12 cellular contexts compared by ENCODE assay signal in the genomic region with DNA sequence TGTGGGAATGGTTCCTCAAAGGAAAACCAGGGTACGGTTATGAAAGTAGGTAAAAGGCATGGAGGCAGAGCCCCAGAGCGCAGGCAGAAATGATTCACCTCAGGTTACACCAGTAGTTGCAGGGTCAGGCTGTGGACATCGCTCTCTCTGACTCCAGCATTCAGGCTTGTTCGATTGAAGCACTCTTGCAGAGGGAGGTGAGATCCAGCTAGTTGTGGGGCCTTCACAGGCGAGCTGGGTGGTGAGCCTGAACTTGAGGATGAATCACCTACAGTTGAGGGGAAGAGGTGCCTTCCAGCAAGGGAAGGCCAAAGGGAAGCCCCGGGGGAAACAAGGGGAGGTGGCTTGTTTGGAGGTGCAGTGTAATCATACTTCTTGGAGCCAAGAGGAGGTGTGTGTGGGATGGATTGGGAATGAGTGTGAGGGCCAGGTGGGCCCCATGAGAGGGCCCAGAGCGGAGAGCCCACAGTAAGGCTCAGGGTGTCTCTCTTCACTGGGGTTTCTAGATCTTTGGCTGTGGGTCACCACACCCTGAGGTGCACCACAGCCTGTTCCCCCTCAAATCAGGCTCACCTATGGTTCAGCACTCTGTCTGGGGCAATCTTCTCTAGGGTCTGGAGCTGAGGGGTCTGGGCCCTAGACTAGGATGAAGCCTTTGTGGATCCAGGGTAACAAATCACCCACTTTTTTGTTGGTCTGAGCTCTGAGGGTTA. TPM values are rescaled to one million over a fixed set of nuclear protein-coding genes. Genes with fewer than 3 reads are reported as not detected.
DNase-seq lines count a peak whose midpoint lies in the region; ATAC-seq, FAIRE-seq and TF ChIP-seq lines count a peak whose summit lies in the region.
"Had no signal": no experiment of that assay in that cellular context is flagged by ENCODE, and none has a peak within 500 bp of the region (broad histone marks: within the 10 kb centered on the region; RNA-seq: fewer than 3 reads in every experiment).

No MANE protein-coding gene starts in this region.

- no peak for DNase-seq in left ventricle myocardium inferior
- no peak for DNase-seq in heart right ventricle
- no peak for DNase-seq in ascending aorta (ENCODE audit: low spot score in 2 of 2)
- no peak for DNase-seq in mesenchymal stem cell
- DNase-seq in vagina (ENCODE audit: extremely low spot score in 2 of 2) = no peak
- DNase-seq in urothelium cell line (ENCODE audit: low spot score) = no peak
- no peak for DNase-seq in NCI-H82 (lab: John Stamatoyannopoulos, UW)
- DNase-seq: BE2C; hippocampal formation; NCI-H2227 treated with DMSO at 0.1 percent for 48 hours; stimulated activated CD4-positive, alpha-beta T cell treated with anti-CD3 and anti-CD28 coated beads, Interleukin-2, amount 100 ng/mL, for 24 hours had no signal

- no peak for FAIRE-seq in urothelium cell line (lab: Jason Lieb, UNC)

- no peak overlapping the region for H2AFZ ChIP-seq in mesenchymal stem cell (ENCODE audit: low read depth, low read length)

- no peak overlapping the region for H2BK15ac ChIP-seq in mesenchymal stem cell (ENCODE audit: low read depth, poor library complexity, severe bottlenecking)

- TF ChIP-seq CTCF in left ventricle myocardium inferior (IDR thresholded peaks at IDR 0.05; ENCODE audit: borderline replicate concordance) = no peak
- no peak for TF ChIP-seq CTCF in heart right ventricle (IDR thresholded peaks at IDR 0.05)
- TF ChIP-seq CTCF in ascending aorta (IDR thresholded peaks at IDR 0.05) = no peak
- TF ChIP-seq CTCF in vagina (IDR thresholded peaks at IDR 0.05) = no peak

- peaks cover 17% of the 10 kb centered on the region for H3K4me1 ChIP-seq in left ventricle myocardium inferior
- H3K4me1 ChIP-seq in heart right ventricle = peaks cover 5 to 33% (median 17%) of the 10 kb centered on the region in 9 donors
- H3K4me1 ChIP-seq in ascending aorta = peaks cover 14 to 43% of the 10 kb centered on the region in 2 donors
- peaks cover 29% of the 10 kb centered on the region for H3K4me1 ChIP-seq in mesenchymal stem cell (ENCODE audit: control insufficient read depth, insufficient read depth, low read depth, low read length)
- H3K4me1 ChIP-seq in vagina = peaks cover 63% of the 10 kb centered on the region
- H3K4me1 ChIP-seq: BE2C had no signal

- no peak overlapping the region for H3K4ac ChIP-seq in mesenchymal stem cell (ENCODE audit: low read depth in 1 of 2, low read length in 2 of 2)

- H3K79me1 ChIP-seq in mesenchymal stem cell (replicated peaks; ENCODE audit: low read length, poor library complexity, severe bottlenecking) = peaks cover 40% of the 10 kb centered on the region

- H2BK5ac ChIP-seq in mesenchymal stem cell (ENCODE audit: low read depth, low read length, poor library complexity, severe bottlenecking) = no peak overlapping the region

- no peak overlapping the region for H4K8ac ChIP-seq in mesenchymal stem cell (ENCODE audit: low read length)

- H3K27me3 ChIP-seq in left ventricle myocardium inferior (ENCODE audit: low read depth) (no peaks in the 10 kb centered on the region), heart right ventricle (no peaks in the 10 kb centered on the region), ascending aorta (no peaks in the 10 kb centered on the region), mesenchymal stem cell (ENCODE audit: control insufficient read depth in 1 of 2, insufficient read depth in 1 of 2, low read length in 2 of 2) (no peaks in the 10 kb centered on the region), vagina (no peaks in the 10 kb centered on the region)
- H3K27me3 ChIP-seq: BE2C had no signal

- no peak overlapping the region for H2BK120ac ChIP-seq in mesenchymal stem cell (ENCODE audit: low read depth, low read length)

- ATAC-seq in heart right ventricle (no peak), HG03280 (IDR thresholded peaks at IDR 0.05; ENCODE audit: unreplicated experiment) (no peak)

- no peak for TF ChIP-seq POLR2A in vagina (IDR thresholded peaks at IDR 0.05)

- no peak overlapping the region for H2BK12ac ChIP-seq in mesenchymal stem cell (ENCODE audit: low read length in 2 of 2)

- H3K27ac ChIP-seq in left ventricle myocardium inferior (replicated peaks) (peak overlapping the region; percentile 36), heart right ventricle (peak overlapping the region in 2 of 10 donors; percentile 8 to 29), ascending aorta (peak overlapping the region; percentile 60 to 90), mesenchymal stem cell (ENCODE audit: low read length, poor library complexity, severe bottlenecking) (no peak overlapping the region), vagina (peak overlapping the region; percentile 59)

- intact Hi-C loops in left ventricle myocardium inferior (cut with micrococcal nuclease) (no loop called here), heart right ventricle (cut with DNase I) (no loop called here), ascending aorta (cut with DNase I) (loop anchor here (2.0 kb wide), 1 partner anchor 21 kb away; no protein-coding TSS in a partner anchor), vagina (cut with DNase I) (no loop called here)

- H3K4me3 ChIP-seq in left ventricle myocardium inferior (no peak overlapping the region), heart right ventricle (no peak overlapping the region), ascending aorta (no peak overlapping the region), mesenchymal stem cell (ENCODE audit: insufficient read depth in 1 of 2, low read depth in 1 of 2, low read length in 2 of 2) (no peak overlapping the region), vagina (no peak overlapping the region)

- H3K36me3 ChIP-seq in left ventricle myocardium inferior = peaks cover 8% of the 10 kb centered on the region
- peaks cover 0 to 30% (median 0%) of the 10 kb centered on the region in 9 donors for H3K36me3 ChIP-seq in heart right ventricle
- H3K36me3 ChIP-seq in ascending aorta = peaks cover 5 to 26% of the 10 kb centered on the region in 2 donors
- H3K36me3 ChIP-seq in mesenchymal stem cell (ENCODE audit: control insufficient read depth in 1 of 2, insufficient read depth in 2 of 2, low read depth in 1 of 2, low read length in 2 of 2) = peaks cover 33 to 52% of the 10 kb centered on the region in 2 experiments
- H3K36me3 ChIP-seq in vagina = peaks cover 0 to 17% of the 10 kb centered on the region in 2 donors
- H3K36me3 ChIP-seq: BE2C had no signal

- WGBS in heart right ventricle, 2 donors = 92 to 96% methylated on average over 7 of the region's 7 CpGs
- 97% methylated on average over 7 of the region's 7 CpGs for WGBS in mesenchymal stem cell

- no peak overlapping the region for H4K91ac ChIP-seq in mesenchymal stem cell (ENCODE audit: low read length)

- no peak overlapping the region for H3K14ac ChIP-seq in mesenchymal stem cell (ENCODE audit: low read length in 2 of 2)

- peak overlapping the region in 1 of 2 experiments; percentile 14 for H3K23ac ChIP-seq in mesenchymal stem cell (ENCODE audit: low read length in 2 of 2)

- no peak overlapping the region for H3K18ac ChIP-seq in mesenchymal stem cell (ENCODE audit: low read depth in 1 of 2, low read length in 2 of 2)

- no peaks in the 10 kb centered on the region for H3K9me3 ChIP-seq in left ventricle myocardium inferior (replicated peaks)
- no peaks in the 10 kb centered on the region for H3K9me3 ChIP-seq in heart right ventricle
- no peaks in the 10 kb centered on the region for H3K9me3 ChIP-seq in ascending aorta
- H3K9me3 ChIP-seq in mesenchymal stem cell (ENCODE audit: control insufficient read depth, low read length) = no peaks in the 10 kb centered on the region
- H3K9me3 ChIP-seq in vagina = no peaks in the 10 kb centered on the region
- H3K9me3 ChIP-seq: BE2C had no signal

- no peak overlapping the region for H3K4me2 ChIP-seq in mesenchymal stem cell (ENCODE audit: low read length, poor library complexity, severe bottlenecking)

- H2AK5ac ChIP-seq in mesenchymal stem cell (ENCODE audit: low read length, severe bottlenecking) = peak overlapping the region; percentile 6

- H3K9ac ChIP-seq in mesenchymal stem cell (ENCODE audit: low read length) = no peak overlapping the region

RNA-seq across cellular contexts. Expression of a gene that starts 23.1 kb away (rescaled TPM):
- total RNA-seq in left ventricle myocardium inferior (8.2 TPM), heart right ventricle (10 to 100 TPM in 2 of 10 donors, 1 to 10 TPM in 8; 4.8 to 11.4 (median 6.7) TPM), ascending aorta (181 TPM), vagina (38.8 TPM)
- 10 to 100 TPM in 1 of 2 donors, 1 to 10 TPM in 1; 6.0 to 11.0 TPM for polyA plus RNA-seq in heart right ventricle
- 9.8 TPM for polyA plus RNA-seq in mesenchymal stem cell (2013, experiment 1 of 2)
- 9.3 TPM for polyA plus RNA-seq in mesenchymal stem cell (2013, experiment 2 of 2)

RNA-seq across cellular contexts. Expression of a gene that starts 48.5 kb away (rescaled TPM):
- total RNA-seq in left ventricle myocardium inferior (61.2 TPM), heart right ventricle (10 to 100 TPM; 47.8 to 88.4 (median 54.0) TPM), ascending aorta (171 TPM), vagina (89.4 TPM)
- polyA plus RNA-seq in heart right ventricle = 10 to 100 TPM; 13.2 to 53.4 TPM
- 212 TPM for polyA plus RNA-seq in mesenchymal stem cell (2013, experiment 1 of 2)
- 217 TPM for polyA plus RNA-seq in mesenchymal stem cell (2013, experiment 2 of 2)
